Comparison of ENCODE assay signal across 22 cellular contexts in the genomic region with DNA sequence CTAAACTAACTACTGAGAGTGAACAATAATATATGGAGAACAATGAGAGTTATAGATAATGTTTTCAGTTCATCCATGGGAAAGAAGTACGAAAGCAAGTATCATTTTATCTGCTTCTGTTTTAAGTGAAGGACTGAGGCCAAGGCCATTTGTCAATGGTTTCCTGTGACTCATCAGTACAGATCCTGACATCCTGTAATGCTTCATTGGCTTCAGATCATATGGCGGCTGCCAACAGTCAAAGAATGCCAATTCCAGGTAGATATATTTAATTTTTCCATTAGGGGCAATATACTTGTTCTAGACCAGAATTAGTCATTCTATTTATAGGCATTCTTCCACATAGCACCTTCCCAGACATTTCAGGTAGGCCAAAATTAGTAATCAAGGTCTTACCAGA.
DNase-seq lines count a peak whose midpoint lies in the region; TF ChIP-seq lines count a peak whose summit lies in the region.
"Had no signal": no experiment of that assay in that cellular context is flagged by ENCODE, and none has a peak within 500 bp of the region (broad histone marks: within the 10 kb centered on the region; RNA-seq: fewer than 3 reads in every experiment).

No MANE protein-coding gene starts in this region.

- no peak overlapping the region for H3K9ac ChIP-seq in mammary epithelial cell (ENCODE audit: insufficient read depth, low read length)

- H3K9me3 ChIP-seq in mammary epithelial cell (replicated peaks; ENCODE audit: insufficient read depth, low read length) (no peaks in the 10 kb centered on the region), hepatocyte (ENCODE audit: low read depth) (no peaks in the 10 kb centered on the region)
- H3K9me3 ChIP-seq: Peyer's patch, psoas muscle, transverse colon had no signal

- TF ChIP-seq CTCF in mammary epithelial cell (conservative IDR thresholded peaks at IDR 0.05 in 1 of 2, IDR thresholded peaks at IDR 0.05 in 1 of 2; ENCODE audit: extremely low read depth in 1 of 2, insufficient read depth in 1 of 2, low read depth in 1 of 2, low read length in 2 of 2) (no peak), hepatocyte (IDR thresholded peaks at IDR 0.05; ENCODE audit: poor library complexity) (no peak)

- WGBS in mammary epithelial cell (ENCODE audit: low coverage, missing lambda C conversion rate) = 14% methylated on average over 2 of the region's 2 CpGs
- 94% methylated on average over 2 of the region's 2 CpGs for WGBS in hepatocyte (ENCODE audit: low lambda C conversion rate, missing lambda C conversion rate)

- DNase-seq in ELR (ENCODE audit: low read depth) (peak; percentile 42), NCI-H69 (lab: John Stamatoyannopoulos, UW) (peak; percentile 27), mammary epithelial cell (peak; percentile 51), myocyte (ENCODE audit: low read depth) (peak; percentile 2), hepatocyte (ENCODE audit: low spot score) (no peak), NCI-H2107 treated with DMSO at 0.1 percent for 48 hours (lab: John Stamatoyannopoulos, UW; ENCODE audit: unreplicated experiment) (no peak), RPMI8226 (no peak)
- DNase-seq: activated CD4-positive, alpha-beta T cell treated with anti-CD3 and anti-CD28 coated beads, Interleukin-2, amount 10 ng/mL, durations not matched to agents 24 days and 14 days; activated naive CD4-positive, alpha-beta T cell treated with anti-CD3 and anti-CD28 coated beads, Interleukin-2, amount 10 ng/mL, durations not matched to agents 7 days and 5 days; caudate nucleus; CD8-positive, alpha-beta T cell; H7; head of caudate nucleus; left cardiac atrium; NCI-H1105 treated with DMSO at 0.1 percent for 48 hours; NCI-H2029 treated with DMSO at 0.1 percent for 48 hours; NCI-H524; psoas muscle; transverse colon; WERI-Rb-1 had no signal

- in situ Hi-C loops in mammary epithelial cell (cut with MboI; ENCODE audit: low sequenced_read_pairs in 2 of 2) = no loop called here

- H3K9me2 ChIP-seq in hepatocyte (replicated peaks; ENCODE audit: insufficient read depth) = no peaks in the 10 kb centered on the region

- H3K4me3 ChIP-seq in mammary epithelial cell (replicated peaks in 1 of 3; ENCODE audit: insufficient read depth in 1 of 3, low read depth in 2 of 3, low read length in 3 of 3) (no peak overlapping the region), hepatocyte (no peak overlapping the region)
- H3K4me3 ChIP-seq: Peyer's patch, psoas muscle, SK-N-MC, transverse colon had no signal

- dilution Hi-C loops in mammary epithelial cell (cut with HindIII; ENCODE audit: low sequenced_read_pairs) = no loop called here

- intact Hi-C loops in mammary epithelial cell (cut with micrococcal nuclease) = no loop called here

- H3K27ac ChIP-seq in mammary epithelial cell (ENCODE audit: insufficient read depth, low read depth, low read length) (no peak overlapping the region), hepatocyte (no peak overlapping the region)
- H3K27ac ChIP-seq: Peyer's patch, psoas muscle, SK-N-MC, transverse colon, WERI-Rb-1 had no signal

- H3K27me3 ChIP-seq in mammary epithelial cell (ENCODE audit: insufficient read depth, low read length) (no peaks in the 10 kb centered on the region), hepatocyte (no peaks in the 10 kb centered on the region)
- H3K27me3 ChIP-seq: Peyer's patch, transverse colon had no signal

- H3K36me3 ChIP-seq in mammary epithelial cell (ENCODE audit: insufficient read depth, low read length) (no peaks in the 10 kb centered on the region), hepatocyte (replicated peaks; ENCODE audit: insufficient read depth, low read depth) (no peaks in the 10 kb centered on the region)
- H3K36me3 ChIP-seq: Peyer's patch, transverse colon, WERI-Rb-1 had no signal

- H2AFZ ChIP-seq in mammary epithelial cell (ENCODE audit: low read depth, low read length) (no peak overlapping the region), hepatocyte (no peak overlapping the region)

- H4K20me1 ChIP-seq in mammary epithelial cell (ENCODE audit: insufficient read depth, low read length) (no peaks in the 10 kb centered on the region), hepatocyte (ENCODE audit: insufficient read depth, poor library complexity, severe bottlenecking) (no peaks in the 10 kb centered on the region)

- CTCF ChIA-PET in mammary epithelial cell (lab: Charles Lee; ENCODE audit: low non-redundant PET) = no interaction called here

- no peaks in the 10 kb centered on the region for H3K79me2 ChIP-seq in mammary epithelial cell (ENCODE audit: insufficient read depth, low read length)
- no peaks in the 10 kb centered on the region for H3K79me2 ChIP-seq in hepatocyte

- H3K4me1 ChIP-seq in mammary epithelial cell (ENCODE audit: insufficient read depth, low read length) (peaks cover 9% of the 10 kb centered on the region), hepatocyte (ENCODE audit: insufficient read depth) (no peaks in the 10 kb centered on the region)
- H3K4me1 ChIP-seq: Peyer's patch, psoas muscle had no signal

- H3K4me2 ChIP-seq in mammary epithelial cell (ENCODE audit: insufficient read depth, low read depth, low read length) (peak overlapping the region; percentile 25), hepatocyte (no peak overlapping the region)

- no TSS peak for BruUV-seq in mammary epithelial cell (replicated peaks; lab: Mats Ljungman, UMichigan)

Comparison
In these comparisons a context has a peak if more than half of its experiments do, and no peak if none do; other contexts are left out.
1. DNase-seq: peak in ELR (single experiment), NCI-H69 (single experiment), mammary epithelial cell (single experiment) and myocyte (single experiment); none in hepatocyte (single experiment), NCI-H2107 treated with DMSO at 0.1 percent for 48 hours (single experiment) and RPMI8226 (single experiment).